In the genomic region with DNA sequence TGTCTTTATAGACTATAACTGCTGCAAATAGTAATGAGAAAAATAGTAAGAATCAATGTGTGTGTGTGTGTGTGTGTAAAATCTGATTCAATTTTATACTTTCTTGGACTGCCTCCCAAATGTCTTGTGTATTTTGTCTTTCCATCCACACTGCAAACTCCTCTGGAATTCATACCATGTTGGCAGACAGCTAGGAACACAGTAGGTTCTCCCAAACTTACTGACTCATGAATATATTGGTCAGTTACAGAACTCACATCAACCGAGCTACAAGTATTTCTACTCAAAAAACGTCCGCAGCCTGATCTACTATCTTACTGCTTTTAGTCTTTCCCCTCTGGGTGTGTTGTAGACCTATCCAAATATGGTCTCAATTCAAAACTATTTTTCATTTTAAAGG, we compare ENCODE assay signal across 20 cellular contexts.
"Had no signal": no experiment of that assay in that cellular context is flagged by ENCODE, and none has a peak within 500 bp of the region (broad histone marks: within the 10 kb centered on the region; RNA-seq: fewer than 3 reads in every experiment).

No MANE protein-coding gene starts in this region.

- H3K27me3 ChIP-seq: adrenal gland, foreskin keratinocyte, heart right ventricle, ovary, stomach, tibial nerve had no signal

- DNase-seq: activated CD4-positive, alpha-beta T cell treated with anti-CD3 and anti-CD28 coated beads for 4 hours; activated CD4-positive, alpha-beta T cell treated with anti-CD3 and anti-CD28 coated beads, Interleukin-2, amount 50 U/mL, for 4 hours; activated effector memory CD4-positive, alpha-beta T cell treated with Interleukin-2 at 50 U/mL for 16 hours; activated naive CD4-positive, alpha-beta T cell treated with Interleukin-2 at 50 U/mL for 16 hours; activated T-cell treated with anti-CD3 and anti-CD28 coated beads for 4 hours; adrenal gland; effector memory CD8-positive, alpha-beta T cell; foreskin keratinocyte; heart right ventricle; midbrain; naive thymus-derived CD4-positive, alpha-beta T cell; ovary; small intestine; stimulated activated CD4-positive, alpha-beta T cell treated with anti-CD3 and anti-CD28 coated beads, Interleukin-1b, Interleukin-23, amount 100 ng/mL, for 48 hours; stimulated activated naive B cell treated with anti-CD40 and anti-IgM and Interleukin-4, amounts not matched to agents 10 μg/mL and 1 μg/mL and 100 μg/mL, for 72 hours; stomach had no signal

- H3K9me3 ChIP-seq: adrenal gland, ovary, suprapubic skin, tibial nerve had no signal

- H3K4me1 ChIP-seq: adrenal gland, foreskin keratinocyte, heart right ventricle, stomach, suprapubic skin, tibial nerve had no signal

- H3K36me3 ChIP-seq: adrenal gland, heart right ventricle, ovary, stomach, suprapubic skin, tibial nerve had no signal

- ATAC-seq: effector memory CD8-positive, alpha-beta T cell; foreskin keratinocyte; heart right ventricle; naive thymus-derived CD4-positive, alpha-beta T cell; sciatic nerve; stimulated activated naive B cell treated with anti-CD40 and anti-IgM and Interleukin-4, amounts not matched to agents 10 μg/mL and 1 μg/mL and 100 μg/mL, for 72 hours had no signal

- H3K27ac ChIP-seq: adrenal gland, foreskin keratinocyte, heart right ventricle, ovary, stomach, suprapubic skin, tibial nerve had no signal

- H3K4me3 ChIP-seq: adrenal gland, coronary artery, heart right ventricle, ovary, stomach, suprapubic skin, tibial nerve had no signal
